ENCODE assay signal across 8 cellular contexts in genomic region chr11:43360361-43361032, GRCh38. TPM values are rescaled to one million over a fixed set of nuclear protein-coding genes. Genes with fewer than 3 reads are reported as not detected.
DNase-seq lines count a peak whose midpoint lies in the region; ATAC-seq and TF ChIP-seq lines count a peak whose summit lies in the region.

No MANE protein-coding gene starts in this region.

- peaks cover 4% of the 10 kb centered on the region for H3K9me3 Mint-ChIP-seq in nephron progenitor cell

- no peak overlapping the region for H3K27ac ChIP-seq in adrenal gland

- H3K36me3 ChIP-seq in GM06990 (ENCODE audit: control insufficient read depth, insufficient read depth, low read length): peaks cover 6% of the 10 kb centered on the region
- H3K36me3 ChIP-seq in adrenal gland (replicated peaks in 1 of 2): no peaks in the 10 kb centered on the region

- TF ChIP-seq CTCF in GM06990 (IDR thresholded peaks at IDR 0.05; ENCODE audit: insufficient read depth, low read length, poor library complexity, severe bottlenecking) (no peak), NB4 (IDR thresholded peaks at IDR 0.05; ENCODE audit: low read depth, low read length) (no peak), nephron progenitor cell (IDR thresholded peaks at IDR 0.05) (no peak), adrenal gland (IDR thresholded peaks at IDR 0.05) (no peak)

- TF ChIP-seq POLR2A in NB4 (IDR thresholded peaks at IDR 0.05; ENCODE audit: extremely low read depth, insufficient read length) (no peak), adrenal gland (IDR thresholded peaks at IDR 0.05) (no peak)

- peaks cover 14 to 22% of the 10 kb centered on the region in 2 donors for H3K4me1 ChIP-seq in adrenal gland (replicated peaks in 1 of 2)

- H3K4me3 ChIP-seq in GM06990 (replicated peaks; ENCODE audit: low read depth, low read length) (peak overlapping the region; percentile 94), NB4 (ENCODE audit: low read depth, low read length) (peak overlapping the region; percentile 95), adrenal gland (peak overlapping the region in 1 of 4 donors; percentile 88)

- intact Hi-C loops in adrenal gland (cut with DNase I): no loop called here

- peak overlapping the region; percentile 93 for H3K4me3 Mint-ChIP-seq in nephron progenitor cell

- H3K4me1 Mint-ChIP-seq in nephron progenitor cell: peaks cover 31% of the 10 kb centered on the region

- H3K27ac Mint-ChIP-seq in nephron progenitor cell: peak overlapping the region; percentile 98

- ATAC-seq in HG03571 (IDR thresholded peaks at IDR 0.05; ENCODE audit: unreplicated experiment): no peak
- no peak for ATAC-seq in HG02642 (IDR thresholded peaks at IDR 0.05; ENCODE audit: poor library complexity, unreplicated experiment)
- ATAC-seq in GM21381 (IDR thresholded peaks at IDR 0.05; ENCODE audit: unreplicated experiment): no peak

- peaks cover 32% of the 10 kb centered on the region for H3K36me3 Mint-ChIP-seq in nephron progenitor cell (ENCODE audit: low read depth)

- H3K27me3 Mint-ChIP-seq in nephron progenitor cell (ENCODE audit: low read depth, poor library complexity): peaks cover 5% of the 10 kb centered on the region

- H3K27me3 ChIP-seq in GM06990 (replicated peaks; ENCODE audit: control insufficient read depth, insufficient read depth, low read length) (no peaks in the 10 kb centered on the region), adrenal gland (no peaks in the 10 kb centered on the region)

- no peak for DNase-seq in GM06990 (ENCODE audit: extremely low read depth, insufficient read length)
- peak; percentile 62 for DNase-seq in NB4 (ENCODE audit: low read depth)
- peak; percentile 5 for DNase-seq in cerebellar cortex (ENCODE audit: low spot score)
- DNase-seq in nephron progenitor cell: no peak
- DNase-seq in adrenal gland: no peak

- 42 to 47% (median 46%) methylated on average over 1 of the region's 1 CpG for WGBS in adrenal gland, 4 donors

- no peaks in the 10 kb centered on the region for H3K9me3 ChIP-seq in adrenal gland (replicated peaks in 1 of 3)

RNA-seq across cellular contexts. Expression of gene TTC17, which starts 1.8 kb away (rescaled TPM):
- total RNA-seq in adrenal gland: 100 to 1,000 TPM in 2 of 8 donors, 10 to 100 TPM in 6; 44.2 to 126 (median 69.2) TPM
- polyA plus RNA-seq in adrenal gland: 10 to 100 TPM; 52.8 to 75.7 (median 58.7) TPM

RNA-seq across cellular contexts. Expression of gene API5, which starts 48.7 kb away (rescaled TPM):
- total RNA-seq in adrenal gland: 10 to 100 TPM; 58.9 to 85.3 (median 73.5) TPM
- polyA plus RNA-seq in adrenal gland: 100 to 1,000 TPM in 1 of 3 donors, 10 to 100 TPM in 2; 15.5 to 118 (median 21.9) TPM

Comparison
In these comparisons a context has a peak if more than half of its experiments do, and no peak if none do; other contexts are left out.
1. DNase-seq: peak in NB4 (single experiment) and cerebellar cortex (single experiment); none in GM06990 (single experiment), nephron progenitor cell (single experiment) and adrenal gland (0 of 7).